18 cellular contexts compared by ENCODE assay signal in the genomic region with DNA sequence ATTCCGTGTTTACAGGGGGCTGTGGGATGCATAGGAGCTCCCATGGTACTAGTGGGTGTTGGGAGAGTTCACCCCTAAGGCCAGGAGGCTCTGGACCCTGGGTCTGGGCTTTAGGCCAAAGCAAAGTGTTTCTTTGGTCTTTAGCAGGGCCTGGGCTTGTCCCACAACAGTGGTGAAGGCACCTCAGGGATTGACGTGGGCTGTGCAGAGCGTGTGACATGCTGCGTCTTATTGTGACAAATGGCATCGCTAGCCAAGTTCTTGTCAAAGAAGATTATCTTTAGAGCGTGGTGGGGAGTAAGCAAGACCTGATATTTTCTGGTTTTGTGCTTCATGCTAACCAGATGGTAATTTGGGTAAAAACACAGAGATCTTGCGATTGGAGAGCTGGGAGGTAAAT.
DNase-seq lines count a peak whose midpoint lies in the region; ATAC-seq and TF ChIP-seq lines count a peak whose summit lies in the region.
"Had no signal": no experiment of that assay in that cellular context is flagged by ENCODE, and none has a peak within 500 bp of the region (broad histone marks: within the 10 kb centered on the region; RNA-seq: fewer than 3 reads in every experiment).

No MANE protein-coding gene starts in this region.

- H3K9me3 ChIP-seq in H9 (ENCODE audit: control insufficient read depth, low read depth, low read length) (peaks cover 4% of the 10 kb centered on the region), spleen (no peaks in the 10 kb centered on the region), left lung (peaks cover 0 to 1% of the 10 kb centered on the region in 2 donors)
- H3K9me3 ChIP-seq: Caco-2 had no signal

- TF ChIP-seq CTCF in H9 (conservative IDR thresholded peaks at IDR 0.05) = no peak
- no peak for TF ChIP-seq CTCF in spleen (IDR thresholded peaks at IDR 0.05 in 8 of 11, conservative IDR thresholded peaks at IDR 0.05 in 3 of 11)
- no peak for TF ChIP-seq CTCF in left lung (IDR thresholded peaks at IDR 0.05)

- H3K36me3 ChIP-seq in spleen = peaks cover 0 to 6% (median 0%) of the 10 kb centered on the region in 6 donors
- H3K36me3 ChIP-seq in left lung = no peaks in the 10 kb centered on the region

- no peaks in the 10 kb centered on the region for H3K27me3 Mint-ChIP-seq in H9 (ENCODE audit: low read depth)
- H3K27me3 Mint-ChIP-seq in central memory CD8-positive, alpha-beta T cell = no peaks in the 10 kb centered on the region
- no peaks in the 10 kb centered on the region for H3K27me3 Mint-ChIP-seq in naive thymus-derived CD8-positive, alpha-beta T cell
- no peaks in the 10 kb centered on the region for H3K27me3 Mint-ChIP-seq in activated CD4-positive, alpha-beta memory T cell treated with anti-CD3 and anti-CD28 coated beads for 36 hours
- H3K27me3 Mint-ChIP-seq: CD4-positive, CD25-positive, alpha-beta regulatory T cell had no signal

- H3K27me3 ChIP-seq in H9 (ENCODE audit: insufficient read depth, low read length) (no peaks in the 10 kb centered on the region), spleen (replicated peaks in 1 of 7) (no peaks in the 10 kb centered on the region), left lung (no peaks in the 10 kb centered on the region)

- H3K27ac ChIP-seq in H9 (ENCODE audit: insufficient read length, low read depth, low read length) (no peak overlapping the region), spleen (no peak overlapping the region), left lung (no peak overlapping the region)

- peaks cover 20 to 30% of the 10 kb centered on the region in 2 experiments for H3K9me3 Mint-ChIP-seq in H9
- no peaks in the 10 kb centered on the region for H3K9me3 Mint-ChIP-seq in central memory CD8-positive, alpha-beta T cell
- H3K9me3 Mint-ChIP-seq in naive thymus-derived CD8-positive, alpha-beta T cell = peaks cover 0 to 2% (median 0%) of the 10 kb centered on the region in 9 donors
- peaks cover 2% of the 10 kb centered on the region for H3K9me3 Mint-ChIP-seq in activated CD4-positive, alpha-beta memory T cell treated with anti-CD3 and anti-CD28 coated beads for 36 hours

- H3K79me1 ChIP-seq in H9 (ENCODE audit: insufficient read depth, low read depth, low read length, poor library complexity, severe bottlenecking) = no peaks in the 10 kb centered on the region

- no peaks in the 10 kb centered on the region for H3K23me2 ChIP-seq in H9 (ENCODE audit: insufficient read length, low read depth, low read length, poor library complexity, severe bottlenecking)

- no peak overlapping the region for H3K4me2 ChIP-seq in H9 (ENCODE audit: insufficient read depth, insufficient read length, low read length)

- H3T11ph ChIP-seq in H9 (ENCODE audit: low read length) = no peak overlapping the region

- no peak overlapping the region for H4K91ac ChIP-seq in H9 (ENCODE audit: insufficient read length, low read depth, low read length)

- no peaks in the 10 kb centered on the region for H4K20me1 ChIP-seq in H9 (ENCODE audit: control insufficient read depth, insufficient read depth, insufficient read length)

- H3K4ac ChIP-seq in H9 (ENCODE audit: low read depth, low read length) = no peak overlapping the region

- intact Hi-C loops in spleen (cut with DNase I; ENCODE audit: low total_unique reads) = no loop called here
- intact Hi-C loops in left lung (cut with DNase I) = no loop called here
- intact Hi-C loops in activated CD4-positive, alpha-beta memory T cell treated with anti-CD3 and anti-CD28 coated beads for 36 hours (cut with micrococcal nuclease) = no loop called here

- H3K4me3 Mint-ChIP-seq in H9 = peak overlapping the region in 1 of 2 experiments; percentile 0; a peak in 1 of 5 replicates
- no peak overlapping the region for H3K4me3 Mint-ChIP-seq in central memory CD8-positive, alpha-beta T cell
- H3K4me3 Mint-ChIP-seq in naive thymus-derived CD8-positive, alpha-beta T cell = no peak overlapping the region
- H3K4me3 Mint-ChIP-seq in activated CD4-positive, alpha-beta memory T cell treated with anti-CD3 and anti-CD28 coated beads for 36 hours = no peak overlapping the region

- no peak overlapping the region for H4K5ac ChIP-seq in H9 (ENCODE audit: insufficient read length, low read depth, low read length)

- H3K23ac ChIP-seq in H9 (ENCODE audit: insufficient read length, low read depth, low read length) = no peak overlapping the region

- no peak overlapping the region for H2BK12ac ChIP-seq in H9 (ENCODE audit: insufficient read length, low read depth, low read length)

- CTCF ChIA-PET in activated CD4-positive, alpha-beta memory T cell treated with anti-CD3 and anti-CD28 coated beads for 36 hours (lab: Charles Lee) = no interaction called here

- no peak overlapping the region for H4K8ac ChIP-seq in H9 (replicated peaks; ENCODE audit: insufficient read length, low read depth, low read length)

- peaks cover 23 to 32% of the 10 kb centered on the region in 2 experiments for H3K4me1 Mint-ChIP-seq in H9
- peaks cover 36% of the 10 kb centered on the region for H3K4me1 Mint-ChIP-seq in central memory CD8-positive, alpha-beta T cell
- peaks cover 46 to 99% (median 72%) of the 10 kb centered on the region in 4 donors for H3K4me1 Mint-ChIP-seq in naive thymus-derived CD8-positive, alpha-beta T cell
- peaks cover 9% of the 10 kb centered on the region for H3K4me1 Mint-ChIP-seq in activated CD4-positive, alpha-beta memory T cell treated with anti-CD3 and anti-CD28 coated beads for 36 hours (ENCODE audit: low read depth)

- H3K4me3 ChIP-seq in spleen (no peak overlapping the region), left lung (no peak overlapping the region)

- H3K56ac ChIP-seq in H9 (ENCODE audit: insufficient read length, low read depth, low read length) = no peak overlapping the region

- H2AK5ac ChIP-seq in H9 (ENCODE audit: insufficient read length, low read length) = no peak overlapping the region

- no peak overlapping the region for H2BK20ac ChIP-seq in H9 (ENCODE audit: low read depth, low read length, poor library complexity, severe bottlenecking)

- DNase-seq in H9 = no peak
- no peak for DNase-seq in central memory CD8-positive, alpha-beta T cell (ENCODE audit: low spot score in 2 of 2)
- DNase-seq in naive thymus-derived CD8-positive, alpha-beta T cell = peak in 1 of 10 donors; percentile 51
- DNase-seq in spleen = peak; percentile 15
- DNase-seq in left lung = no peak
- no peak for DNase-seq in activated CD4-positive, alpha-beta memory T cell treated with anti-CD3 and anti-CD28 coated beads for 36 hours
- no peak for DNase-seq in erythroblast (lab: John Stamatoyannopoulos, UW)
- DNase-seq: Caco-2; CD4-positive, CD25-positive, alpha-beta regulatory T cell; GOT3; Kasumi-1; NCI-H1694; NCI-H2081; NCI-H2171 treated with DMSO at 0.1 percent for 48 hours; NCI-H524 treated with DMSO at 0.1 percent for 48 hours; NCI-H82; Right ventricle myocardium superior had no signal

- peaks cover 15% of the 10 kb centered on the region; the same call in 1 of the 2 replicates for H3K4me1 ChIP-seq in H9 (ENCODE audit: insufficient read depth, low read length)
- peaks cover 0 to 7% (median 0%) of the 10 kb centered on the region in 6 donors for H3K4me1 ChIP-seq in spleen
- H3K4me1 ChIP-seq in left lung = no peaks in the 10 kb centered on the region
- H3K4me1 ChIP-seq: Caco-2 had no signal

- 0 out of 2 replicates have a peak overlapping the region, but pooled peaks have one; percentile 24 for H3K14ac ChIP-seq in H9 (ENCODE audit: insufficient read depth, low read length)

- H2BK15ac ChIP-seq in H9 (ENCODE audit: low read depth, low read length) = no peak overlapping the region

- H2BK120ac ChIP-seq in H9 (ENCODE audit: low read depth, low read length, poor library complexity, severe bottlenecking) = no peak overlapping the region

- no peak for ATAC-seq in central memory CD8-positive, alpha-beta T cell (replicated peaks; ENCODE audit: extremely low read depth, poor library complexity, severe bottlenecking)
- ATAC-seq in naive thymus-derived CD8-positive, alpha-beta T cell = no peak
- no peak for ATAC-seq in left lung
- ATAC-seq: Panc1 had no signal

- H2BK5ac ChIP-seq in H9 (ENCODE audit: insufficient read length, low read length) = no peak overlapping the region

- H2AFZ ChIP-seq in H9 (ENCODE audit: low read length) = no peak overlapping the region

- POLR2A ChIA-PET in naive thymus-derived CD8-positive, alpha-beta T cell (lab: Charles Lee) = no interaction called here
- POLR2A ChIA-PET in activated CD4-positive, alpha-beta memory T cell treated with anti-CD3 and anti-CD28 coated beads for 36 hours (lab: Charles Lee) = no interaction called here

- WGBS in H9 (ENCODE audit: extremely low coverage, insufficient read length, low lambda C conversion rate) = no CpG with 5 or more reads among the region's 7 CpGs
- WGBS in spleen, 5 donors = 72 to 85% (median 78%) methylated on average over 7 of the region's 7 CpGs

- H3K79me2 ChIP-seq in H9 (ENCODE audit: insufficient read depth, low read length) = no peaks in the 10 kb centered on the region

- H3K9ac ChIP-seq in H9 (ENCODE audit: extremely low read depth, insufficient read length, low read length) = no peak overlapping the region

- TF ChIP-seq POLR2A in spleen (IDR thresholded peaks at IDR 0.05) (no peak), erythroblast (IDR thresholded peaks at IDR 0.05; ENCODE audit: low read length) (no peak)

- no peak overlapping the region for H3K18ac ChIP-seq in H9 (ENCODE audit: insufficient read length, low read depth, low read length)

- peaks cover 13 to 25% (median 24%) of the 10 kb centered on the region in 3 experiments for H3K36me3 Mint-ChIP-seq in H9 (ENCODE audit: insufficient read depth in 1 of 3, low read depth in 3 of 3)
- H3K36me3 Mint-ChIP-seq in central memory CD8-positive, alpha-beta T cell (ENCODE audit: insufficient read depth) = peaks cover 6% of the 10 kb centered on the region
- H3K36me3 Mint-ChIP-seq in naive thymus-derived CD8-positive, alpha-beta T cell = peaks cover 0 to 67% (median 18%) of the 10 kb centered on the region in 3 donors
- peaks cover 6% of the 10 kb centered on the region for H3K36me3 Mint-ChIP-seq in activated CD4-positive, alpha-beta memory T cell treated with anti-CD3 and anti-CD28 coated beads for 36 hours

- peak overlapping the region in 2 of 3 experiments; percentile 1 to 2; a peak in 2 of 7 replicates for H3K27ac Mint-ChIP-seq in H9
- H3K27ac Mint-ChIP-seq in central memory CD8-positive, alpha-beta T cell (ENCODE audit: low read depth) = peak overlapping the region; percentile 1
- peak overlapping the region in 7 of 10 donors; percentile 5 to 81 (median 55) for H3K27ac Mint-ChIP-seq in naive thymus-derived CD8-positive, alpha-beta T cell
- H3K27ac Mint-ChIP-seq in activated CD4-positive, alpha-beta memory T cell treated with anti-CD3 and anti-CD28 coated beads for 36 hours = no peak overlapping the region
